1 cellular context compared by ENCODE assay signal in genomic region chr18:12423820-12424219, GRCh38.
TF ChIP-seq lines count a peak whose summit lies in the region.

No MANE protein-coding gene starts in this region.

TF ChIP-seq in SK-N-SH, 30 proteins besides CTCF, POLR2A, EP300 and RAD21 (continued from another document):
- TF ChIP-seq REST (IDR thresholded peaks at IDR 0.05; ENCODE audit: low read depth, low read length), result no peak
TF ChIP-seq in SK-N-SH: peak in this region for 0.
